In genomic region chr7:158421394-158421793, GRCh38 we compare ENCODE assay signal across 31 cellular contexts.
"Had no signal": no experiment of that assay in that cellular context is flagged by ENCODE, and none has a peak within 500 bp of the region (broad histone marks: within the 10 kb centered on the region; RNA-seq: fewer than 3 reads in every experiment).

No MANE protein-coding gene starts in this region.

- H3K9me3 ChIP-seq: adrenal gland, body of pancreas, breast epithelium, colonic mucosa had no signal

- DNase-seq: activated CD4-positive, alpha-beta memory T cell treated with anti-CD3 and anti-CD28 coated beads for 36 hours; activated CD4-positive, alpha-beta T cell treated with anti-CD3 and anti-CD28 coated beads for 36 hours; activated CD4-positive, alpha-beta T cell treated with anti-CD3 and anti-CD28 coated beads, Interleukin-2, amount 10 ng/mL, durations not matched to agents 24 days and 14 days; activated CD4-positive, CD25-positive, alpha-beta regulatory T cell; activated CD4-positive, CD25-positive, alpha-beta regulatory T cell treated with anti-CD3 and anti-CD28 coated beads, Interleukin-2, amount 50 U/mL, for 72 hours; activated CD8-positive, alpha-beta memory T cell treated with anti-CD3 and anti-CD28 coated beads, Interleukin-2, amount 10 ng/mL, durations not matched to agents 7 days and 5 days; activated CD8-positive, alpha-beta memory T cell treated with anti-CD3 and anti-CD28 coated beads, Interleukin-2, amount 50 U/mL, for 4 hours; activated CD8-positive, alpha-beta T cell treated with anti-CD3 and anti-CD28 coated beads, Interleukin-2, amount 10 ng/mL, durations not matched to agents 7 days and 5 days; activated naive CD4-positive, alpha-beta T cell treated with anti-CD3 and anti-CD28 coated beads for 36 hours; activated naive CD8-positive, alpha-beta T cell treated with anti-CD3 and anti-CD28 coated beads for 36 hours; activated naive CD8-positive, alpha-beta T cell treated with anti-CD3 and anti-CD28 coated beads, Interleukin-2, amount 50 U/mL, for 24 hours; activated T-cell treated with anti-CD3 and anti-CD28 coated beads, Interleukin-2, amount 50 U/mL, for 1 hour; activated T-cell treated with anti-CD3 and anti-CD28 coated beads, Interleukin-2, amount 50 U/mL, for 48 hours; amygdala; aorta; body of pancreas; central memory CD4-positive, alpha-beta T cell; cerebellar nuclear complex; colonic mucosa; effector CD8-positive, alpha-beta T cell; foreskin fibroblast; T-helper 1 cell; T-helper 17 cell; T1000 had no signal

- ATAC-seq: activated CD4-positive, alpha-beta T cell treated with anti-CD3 and anti-CD28 coated beads for 36 hours; activated CD8-positive, alpha-beta memory T cell treated with anti-CD3 and anti-CD28 coated beads, Interleukin-2, amount 10 ng/mL, durations not matched to agents 7 days and 5 days; activated CD8-positive, alpha-beta T cell treated with anti-CD3 and anti-CD28 coated beads, Interleukin-2, amount 10 ng/mL, durations not matched to agents 7 days and 5 days; activated naive CD8-positive, alpha-beta T cell treated with anti-CD3 and anti-CD28 coated beads, Interleukin-2, amount 50 U/mL, for 24 hours; body of pancreas; T-helper 17 cell had no signal

- H3K27ac ChIP-seq: adrenal gland, body of pancreas, breast epithelium, cardiac muscle cell, colonic mucosa, epithelial cell of prostate had no signal

- H3K27me3 ChIP-seq: adrenal gland, body of pancreas, breast epithelium, cardiac muscle cell, colonic mucosa had no signal

- H3K4me3 ChIP-seq: adrenal gland, body of pancreas, breast epithelium, cardiac muscle cell, colonic mucosa had no signal

- H3K36me3 ChIP-seq: adrenal gland, breast epithelium, cardiac muscle cell, colonic mucosa had no signal

- H3K4me1 ChIP-seq: adrenal gland, body of pancreas, breast epithelium, colonic mucosa had no signal

- FAIRE-seq: endometrium, endothelial cell of umbilical vein, frontal cortex had no signal
